ENCODE assay signal across 8 cellular contexts in genomic region chr3:12891985-12892839, GRCh38. TPM values are rescaled to one million over a fixed set of nuclear protein-coding genes. Genes with fewer than 3 reads are reported as not detected.
DNase-seq lines count a peak whose midpoint lies in the region; ATAC-seq and TF ChIP-seq lines count a peak whose summit lies in the region.

No MANE protein-coding gene starts in this region.

- H3K9me3 ChIP-seq in DOHH2 (ENCODE audit: control insufficient read depth, insufficient read depth, low read length) (no peaks in the 10 kb centered on the region), heart left ventricle (no peaks in the 10 kb centered on the region)

- WGBS in heart left ventricle, 4 donors = 11 to 15% (median 12%) methylated on average over 16 of the region's 16 CpGs

- peak; percentile 11 to 40 (median 31) for ATAC-seq in heart left ventricle
- ATAC-seq in GM19328 (IDR thresholded peaks at IDR 0.05; ENCODE audit: unreplicated experiment) = no peak
- no peak for ATAC-seq in GM21529 (IDR thresholded peaks at IDR 0.05; ENCODE audit: unreplicated experiment)

- H3K36me3 ChIP-seq in DOHH2 (ENCODE audit: control insufficient read depth, low read length) (no peaks in the 10 kb centered on the region), heart left ventricle (peaks cover 0 to 1% (median 0%) of the 10 kb centered on the region in 9 donors)

- H4K20me1 ChIP-seq in DOHH2 (ENCODE audit: control insufficient read depth, insufficient read depth, low read depth, low read length) = no peaks in the 10 kb centered on the region

- H3K4me2 ChIP-seq in DOHH2 (ENCODE audit: low read length) = peak overlapping the region; percentile 31; the same call in 1 of the 2 replicates

- no peaks in the 10 kb centered on the region for H3K79me2 ChIP-seq in DOHH2 (ENCODE audit: control insufficient read depth, low read length)

- H3K27ac ChIP-seq in DOHH2 (ENCODE audit: low read depth, low read length) (no peak overlapping the region), heart left ventricle (no peak overlapping the region)

- no peaks in the 10 kb centered on the region for H3F3A ChIP-seq in DOHH2 (ENCODE audit: control insufficient read depth, insufficient read depth)

- H3K27me3 ChIP-seq in DOHH2 (ENCODE audit: control insufficient read depth, low read length) (peaks cover 28% of the 10 kb centered on the region), heart left ventricle (peaks cover 0 to 5% (median 0%) of the 10 kb centered on the region in 9 donors)

- no peaks in the 10 kb centered on the region for H3K9me2 ChIP-seq in DOHH2 (replicated peaks; ENCODE audit: control insufficient read depth, low read length)

- TF ChIP-seq POLR2A in heart left ventricle (IDR thresholded peaks at IDR 0.05) = no peak

- intact Hi-C loops in heart left ventricle (cut with DNase I) = loop anchor here in 8 of 10 donors (1.0 to 10.0 kb wide), 10 partner anchors 23 to 193 kb away; no protein-coding TSS in a partner anchor

- TF ChIP-seq CTCF in DOHH2 (IDR thresholded peaks at IDR 0.05; ENCODE audit: low read depth, low read length, poor library complexity, severe bottlenecking) (peak; percentile 94), heart left ventricle (IDR thresholded peaks at IDR 0.05) (peak; percentile 72 to 94 (median 87))

- no peak overlapping the region for H3K4me3 ChIP-seq in DOHH2 (ENCODE audit: low read length)
- H3K4me3 ChIP-seq in heart left ventricle = peak overlapping the region in 8 of 12 donors; percentile 2 to 47 (median 25)

- DNase-seq in LoVo (ENCODE audit: low spot score) (peak; percentile 62), SHP77 (lab: John Stamatoyannopoulos, UW) (peak; percentile 59 to 62), amniotic stem cell (lab: John Stamatoyannopoulos, UW) (peak; percentile 43), heart left ventricle (peak in 4 of 5 donors; percentile 13 to 53 (median 38)), pulmonary artery endothelial cell (ENCODE audit: low read depth, low spot score) (peak; percentile 11)

- H3K4me1 ChIP-seq in DOHH2 (ENCODE audit: control insufficient read depth, low read length) (peaks cover 7% of the 10 kb centered on the region), heart left ventricle (peaks cover 0 to 38% (median 22%) of the 10 kb centered on the region in 12 donors)

RNA-seq across cellular contexts. Expression of gene RPL32, which starts 50.8 kb away (rescaled TPM):
- 1,000 to 10,000 TPM in 3 of 9 donors, 100 to 1,000 TPM in 6; 377 to 1,128 (median 947) TPM for total RNA-seq in heart left ventricle
- polyA plus RNA-seq in heart left ventricle = 1,000 to 10,000 TPM; 1,409 to 1,620 TPM
- total RNA-seq in pulmonary artery endothelial cell = 2,003 and 2,642 TPM in 2 replicates

Comparison
In these comparisons a context has a peak if more than half of its experiments do, and no peak if none do; other contexts are left out.
1. DNase-seq: peak in every context shown above with its lines; median percentile 62 in LoVo; 60 in SHP77; 43 in amniotic stem cell; 38 in heart left ventricle; 11 in pulmonary artery endothelial cell.
2. ATAC-seq: peak in heart left ventricle (4 of 4); none in GM19328 (single experiment) and GM21529 (single experiment).